8 cellular contexts compared by ENCODE assay signal in genomic region chr6:10837997-10838793, GRCh38. TPM values are rescaled to one million over a fixed set of nuclear protein-coding genes. Genes with fewer than 3 reads are reported as not detected.
A peak's percentile ranks its signal among the peaks of the same experiment; 100 is the strongest.
DNase-seq lines count a peak whose midpoint lies in the region; ATAC-seq and TF ChIP-seq lines count a peak whose summit lies in the region.

Gene MAK, minus strand, starts transcription at chr6:10838539. Its CDS starts 7,891 bp downstream, at chr6:10830648.

- H3K27ac ChIP-seq in CD4-positive, alpha-beta T cell (ENCODE audit: low read depth, low read length) = no peak within 1 kb of the TSS
- H3K27ac ChIP-seq in effector memory CD4-positive, alpha-beta T cell (ENCODE audit: insufficient read depth, low read length, poor library complexity, severe bottlenecking) = no peak within 1 kb of the TSS

- H3K36me3 ChIP-seq in effector memory CD4-positive, alpha-beta T cell (ENCODE audit: control insufficient read depth, insufficient read depth, low read length) = no peaks in the 10 kb centered on the region

- TF ChIP-seq CTCF in CD4-positive, alpha-beta T cell (IDR thresholded peaks at IDR 0.05) = no peak

- H3K4me3 Mint-ChIP-seq in CD4-positive, alpha-beta T cell = peak within 1 kb of the TSS; percentile 79
- H3K4me3 Mint-ChIP-seq in activated CD8-positive, alpha-beta T cell treated with anti-CD3 and anti-CD28 coated beads, Interleukin-2, amount 10 ng/mL, durations not matched to agents 7 days and 5 days = peak within 1 kb of the TSS; percentile 77
- peak within 1 kb of the TSS; percentile 78 for H3K4me3 Mint-ChIP-seq in memory B cell

- no peaks in the 10 kb centered on the region for H3K36me3 Mint-ChIP-seq in CD4-positive, alpha-beta T cell (ENCODE audit: low read depth)
- no peaks in the 10 kb centered on the region for H3K36me3 Mint-ChIP-seq in activated CD8-positive, alpha-beta T cell treated with anti-CD3 and anti-CD28 coated beads, Interleukin-2, amount 10 ng/mL, durations not matched to agents 7 days and 5 days (ENCODE audit: low read depth)
- H3K36me3 Mint-ChIP-seq in memory B cell = peaks cover 2% of the 10 kb centered on the region

- H3K9me3 ChIP-seq in CD4-positive, alpha-beta T cell (ENCODE audit: control insufficient read depth, low read length) = peaks cover 3% of the 10 kb centered on the region
- H3K9me3 ChIP-seq in effector memory CD4-positive, alpha-beta T cell (ENCODE audit: control insufficient read depth, low read length) = no peaks in the 10 kb centered on the region

- peak within 1 kb of the TSS; percentile 60 for H3K27ac Mint-ChIP-seq in CD4-positive, alpha-beta T cell
- H3K27ac Mint-ChIP-seq in activated CD8-positive, alpha-beta T cell treated with anti-CD3 and anti-CD28 coated beads, Interleukin-2, amount 10 ng/mL, durations not matched to agents 7 days and 5 days = peak within 1 kb of the TSS; percentile 12
- peak within 1 kb of the TSS; percentile 89 for H3K27ac Mint-ChIP-seq in memory B cell

- CTCF ChIA-PET in CD4-positive, alpha-beta T cell (lab: Charles Lee) = interaction anchor here (0.5 kb wide), 1 partner anchor 9 kb away, joined by 4 read pairs; no protein-coding TSS in a partner anchor
- CTCF ChIA-PET in activated CD8-positive, alpha-beta T cell treated with anti-CD3 and anti-CD28 coated beads, Interleukin-2, amount 10 ng/mL, durations not matched to agents 7 days and 5 days (lab: Charles Lee) = interaction anchor here (0.9 to 1.4 kb wide), 2 partner anchors 117 to 399 kb away, joined by 3 read pairs; no protein-coding TSS in a partner anchor

- intact Hi-C loops in CD4-positive, alpha-beta T cell (cut with DNase I, micrococcal nuclease) = loop anchor here in 1 of 2 experiments (2.0 to 10.0 kb wide), 3 partner anchors 143 to 699 kb away; partner anchors contain the start of genes C6orf52, PAK1IP1 and TMEM170B

- H3K9me3 Mint-ChIP-seq in CD4-positive, alpha-beta T cell = peaks cover 8% of the 10 kb centered on the region
- no peaks in the 10 kb centered on the region for H3K9me3 Mint-ChIP-seq in activated CD8-positive, alpha-beta T cell treated with anti-CD3 and anti-CD28 coated beads, Interleukin-2, amount 10 ng/mL, durations not matched to agents 7 days and 5 days (ENCODE audit: insufficient read depth)
- peaks cover 3% of the 10 kb centered on the region for H3K9me3 Mint-ChIP-seq in memory B cell

- H3K4me3 ChIP-seq in effector memory CD4-positive, alpha-beta T cell (ENCODE audit: insufficient read depth, low read depth, low read length, poor library complexity, severe bottlenecking) = peak within 1 kb of the TSS; percentile 69

- POLR2A ChIA-PET in CD4-positive, alpha-beta T cell (lab: Charles Lee) = no interaction called here
- POLR2A ChIA-PET in activated CD8-positive, alpha-beta T cell treated with anti-CD3 and anti-CD28 coated beads, Interleukin-2, amount 10 ng/mL, durations not matched to agents 7 days and 5 days (lab: Charles Lee) = interaction anchor here (0.7 kb wide), 1 partner anchor 93 kb away, joined by 3 read pairs; no protein-coding TSS in a partner anchor

- DNase-seq in CD4-positive, alpha-beta T cell = peak; percentile 68 to 85 (median 78)
- DNase-seq in NCI-H82 (lab: John Stamatoyannopoulos, UW) (peak; percentile 98), memory B cell (ENCODE audit: low spot score in 2 of 2) (peak; percentile 92 to 93)
- peak; percentile 90 for DNase-seq in activated CD8-positive, alpha-beta T cell treated with anti-CD3 and anti-CD28 coated beads, Interleukin-2, amount 10 ng/mL, durations not matched to agents 7 days and 5 days
- peak; percentile 79 to 81 (median 79) for DNase-seq in effector memory CD4-positive, alpha-beta T cell
- peak; percentile 72 for DNase-seq in stimulated activated CD4-positive, alpha-beta T cell treated with anti-CD3 and anti-CD28 coated beads, TNF-alpha, amount 100 ng/mL, for 48 hours (ENCODE audit: low read depth in 3 of 3)

- H3K4me1 Mint-ChIP-seq in CD4-positive, alpha-beta T cell (ENCODE audit: low read depth) = peaks cover 21% of the 10 kb centered on the region
- H3K4me1 Mint-ChIP-seq in activated CD8-positive, alpha-beta T cell treated with anti-CD3 and anti-CD28 coated beads, Interleukin-2, amount 10 ng/mL, durations not matched to agents 7 days and 5 days (ENCODE audit: low read depth) = peaks cover 20% of the 10 kb centered on the region
- peaks cover 9% of the 10 kb centered on the region for H3K4me1 Mint-ChIP-seq in memory B cell

- H3K4me1 ChIP-seq in effector memory CD4-positive, alpha-beta T cell (ENCODE audit: control insufficient read depth, insufficient read depth, low read length, poor library complexity, severe bottlenecking) = peaks cover 17% of the 10 kb centered on the region

- peaks cover 48% of the 10 kb centered on the region for H3K27me3 ChIP-seq in CD4-positive, alpha-beta T cell (ENCODE audit: control insufficient read depth, insufficient read depth, low read length)
- peaks cover 26% of the 10 kb centered on the region for H3K27me3 ChIP-seq in effector memory CD4-positive, alpha-beta T cell (replicated peaks; ENCODE audit: control insufficient read depth, insufficient read depth, low read length, poor library complexity, severe bottlenecking)

- ATAC-seq in CD4-positive, alpha-beta T cell (ENCODE audit: poor library complexity) = peak; percentile 97
- ATAC-seq in GM19452 (IDR thresholded peaks at IDR 0.05; ENCODE audit: unreplicated experiment) (peak; percentile 77), HG03571 (IDR thresholded peaks at IDR 0.05; ENCODE audit: unreplicated experiment) (peak; percentile 75), memory B cell (ENCODE audit: low read depth) (peak; percentile 89)
- ATAC-seq in activated CD8-positive, alpha-beta T cell treated with anti-CD3 and anti-CD28 coated beads, Interleukin-2, amount 10 ng/mL, durations not matched to agents 7 days and 5 days = peak; percentile 97

- peaks cover 66% of the 10 kb centered on the region for H3K27me3 Mint-ChIP-seq in CD4-positive, alpha-beta T cell
- peaks cover 45% of the 10 kb centered on the region for H3K27me3 Mint-ChIP-seq in activated CD8-positive, alpha-beta T cell treated with anti-CD3 and anti-CD28 coated beads, Interleukin-2, amount 10 ng/mL, durations not matched to agents 7 days and 5 days (ENCODE audit: low read depth)
- H3K27me3 Mint-ChIP-seq in memory B cell = peaks cover 23% of the 10 kb centered on the region

RNA-seq across cellular contexts. Expression of gene MAK, which starts in this region (rescaled TPM):
- under 1 TPM; 0.47 to 0.73 TPM for total RNA-seq in CD4-positive, alpha-beta T cell
- under 1 TPM in 1 of 2 experiments, not detected in 1; 0.05 TPM for total RNA-seq in activated CD8-positive, alpha-beta T cell treated with anti-CD3 and anti-CD28 coated beads, Interleukin-2, amount 10 ng/mL, durations not matched to agents 7 days and 5 days

Comparison
In these comparisons a context has a peak if more than half of its experiments do, and no peak if none do; other contexts are left out.
1. Peak in DNase-seq and ATAC-seq in CD4-positive, alpha-beta T cell; RNA of the gene not detected or under 1 TPM.
2. Peak in DNase-seq and ATAC-seq in activated CD8-positive, alpha-beta T cell treated with anti-CD3 and anti-CD28 coated beads, Interleukin-2, amount 10 ng/mL, durations not matched to agents 7 days and 5 days; RNA of the gene not detected or under 1 TPM.
3. H3K27ac Mint-ChIP-seq: peak in every context shown above with its lines; median percentile 89 in memory B cell; 60 in CD4-positive, alpha-beta T cell; 12 in activated CD8-positive, alpha-beta T cell treated with anti-CD3 and anti-CD28 coated beads, Interleukin-2, amount 10 ng/mL, durations not matched to agents 7 days and 5 days.